17 cellular contexts compared by ENCODE assay signal in genomic region chr1:57321776-57322175, GRCh38.
DNase-seq lines count a peak whose midpoint lies in the region; ATAC-seq and TF ChIP-seq lines count a peak whose summit lies in the region.
"Had no signal": no experiment of that assay in that cellular context is flagged by ENCODE, and none has a peak within 500 bp of the region (broad histone marks: within the 10 kb centered on the region; RNA-seq: fewer than 3 reads in every experiment).

No MANE protein-coding gene starts in this region.

- H3K4me3 ChIP-seq in heart left ventricle (no peak overlapping the region), left ventricle myocardium inferior (no peak overlapping the region), A673 (ENCODE audit: low read depth, low read length, poor library complexity, severe bottlenecking) (no peak overlapping the region), thyroid gland (replicated peaks in 1 of 3) (no peak overlapping the region)
- H3K4me3 ChIP-seq: BLaER1 treated with 17β-estradiol and CSF1 and Interleukin-3, amounts not matched to agents 10 nM and 100 nM; K562; PC-9 had no signal

- no peak for TF ChIP-seq POLR2A in heart left ventricle (IDR thresholded peaks at IDR 0.05)
- TF ChIP-seq POLR2A in thyroid gland (IDR thresholded peaks at IDR 0.05): no peak

- POLR2A ChIA-PET in A673 (lab: Charles Lee; ENCODE audit: low non-redundant PET): no interaction called here

- intact Hi-C loops in heart left ventricle (cut with DNase I) (loop anchor here in 1 of 10 donors (10.0 kb wide), 1 partner anchor 237 kb away; no protein-coding TSS in a partner anchor), left ventricle myocardium inferior (cut with micrococcal nuclease) (no loop called here), A673 (cut with micrococcal nuclease; ENCODE audit: unreplicated experiment) (no loop called here), thyroid gland (cut with DNase I) (no loop called here)

- H3K36me3 ChIP-seq in heart left ventricle (no peaks in the 10 kb centered on the region), left ventricle myocardium inferior (no peaks in the 10 kb centered on the region), A673 (ENCODE audit: insufficient read depth, low read length, poor library complexity, severe bottlenecking) (peaks cover 3% of the 10 kb centered on the region), thyroid gland (no peaks in the 10 kb centered on the region)
- H3K36me3 ChIP-seq: BLaER1 treated with 17β-estradiol and CSF1 and Interleukin-3, amounts not matched to agents 10 nM and 100 nM had no signal

- CTCF ChIA-PET in A673 (lab: Charles Lee): no interaction called here

- 47 to 88% (median 60%) methylated on average over 4 of the region's 4 CpGs for WGBS in heart left ventricle, 4 donors
- 91 to 94% methylated on average over 4 of the region's 4 CpGs for WGBS in thyroid gland, 2 donors

- H3K27ac ChIP-seq in heart left ventricle (no peak overlapping the region), left ventricle myocardium inferior (replicated peaks) (no peak overlapping the region), A673 (ENCODE audit: low read depth, low read length, poor library complexity, severe bottlenecking) (no peak overlapping the region), thyroid gland (no peak overlapping the region), foreskin keratinocyte (no peak overlapping the region)
- H3K27ac ChIP-seq: BLaER1 treated with 17β-estradiol and CSF1 and Interleukin-3, amounts not matched to agents 10 nM and 100 nM; PC-9 had no signal

- BruUV-seq in A673 (replicated peaks; lab: Mats Ljungman, UMichigan): no TSS peak

- H3K9me3 ChIP-seq in heart left ventricle: no peaks in the 10 kb centered on the region
- no peaks in the 10 kb centered on the region for H3K9me3 ChIP-seq in left ventricle myocardium inferior (replicated peaks)
- H3K9me3 ChIP-seq in A673 (ENCODE audit: low read depth, low read length, poor library complexity, severe bottlenecking): no peaks in the 10 kb centered on the region
- no peaks in the 10 kb centered on the region for H3K9me3 ChIP-seq in thyroid gland

- ATAC-seq in heart left ventricle: peak; percentile 51 to 74 (median 68)
- no peak for ATAC-seq in foreskin keratinocyte
- ATAC-seq: K562 had no signal

- H3K27me3 ChIP-seq in heart left ventricle (no peaks in the 10 kb centered on the region), left ventricle myocardium inferior (ENCODE audit: low read depth) (no peaks in the 10 kb centered on the region), A673 (replicated peaks; ENCODE audit: insufficient read depth, low read depth, low read length, poor library complexity) (no peaks in the 10 kb centered on the region), thyroid gland (no peaks in the 10 kb centered on the region), foreskin keratinocyte (no peaks in the 10 kb centered on the region)
- H3K27me3 ChIP-seq: BLaER1 treated with 17β-estradiol and CSF1 and Interleukin-3, amounts not matched to agents 10 nM and 100 nM had no signal

- H3K4me1 ChIP-seq in heart left ventricle: peaks cover 0 to 16% (median 0%) of the 10 kb centered on the region in 12 donors
- H3K4me1 ChIP-seq in left ventricle myocardium inferior: peaks cover 10% of the 10 kb centered on the region
- H3K4me1 ChIP-seq in A673 (ENCODE audit: insufficient read depth, low read length, poor library complexity, severe bottlenecking): peaks cover 18% of the 10 kb centered on the region
- H3K4me1 ChIP-seq in thyroid gland: no peaks in the 10 kb centered on the region
- no peaks in the 10 kb centered on the region for H3K4me1 ChIP-seq in foreskin keratinocyte

- TF ChIP-seq CTCF in heart left ventricle (IDR thresholded peaks at IDR 0.05) (no peak), left ventricle myocardium inferior (IDR thresholded peaks at IDR 0.05; ENCODE audit: borderline replicate concordance) (no peak), A673 (conservative IDR thresholded peaks at IDR 0.05; ENCODE audit: low read depth, low read length) (no peak), thyroid gland (IDR thresholded peaks at IDR 0.05) (no peak), foreskin keratinocyte (conservative IDR thresholded peaks at IDR 0.05) (no peak)

- DNase-seq in heart left ventricle (no peak), left ventricle myocardium inferior (no peak), NCI-H446 treated with DMSO at 0.1 percent for 48 hours (lab: John Stamatoyannopoulos, UW) (peak; percentile 28), inferior parietal cortex (ENCODE audit: extremely low spot score) (peak; percentile 66), A673 (ENCODE audit: low spot score) (no peak), thyroid gland (no peak), foreskin keratinocyte (no peak)
- DNase-seq: CD4-positive, alpha-beta T cell; Kasumi-1; NCI-H1092 treated with DMSO at 0.1 percent for 48 hours; NCI-H146; NCI-H2029 treated with DMSO at 0.1 percent for 48 hours; NCI-H526 treated with DMSO at 0.1 percent for 48 hours; PC-9; SHP77 had no signal

Comparison
In these comparisons a context has a peak if more than half of its experiments do, and no peak if none do; other contexts are left out.
1. DNase-seq: peak in NCI-H446 treated with DMSO at 0.1 percent for 48 hours (single experiment) and inferior parietal cortex (single experiment); none in heart left ventricle (0 of 5), left ventricle myocardium inferior (single experiment), A673 (single experiment), thyroid gland (0 of 2) and foreskin keratinocyte (0 of 2).